Comparison of ENCODE assay signal across 14 cellular contexts in genomic region chr4:182367153-182367552, GRCh38.
DNase-seq lines count a peak whose midpoint lies in the region; ATAC-seq, FAIRE-seq and TF ChIP-seq lines count a peak whose summit lies in the region.
"Had no signal": no experiment of that assay in that cellular context is flagged by ENCODE, and none has a peak within 500 bp of the region (broad histone marks: within the 10 kb centered on the region; RNA-seq: fewer than 3 reads in every experiment).

No MANE protein-coding gene starts in this region.

- H4K20me1 ChIP-seq in smooth muscle cell (ENCODE audit: low read depth) (peaks cover 3% of the 10 kb centered on the region), PC-9 (ENCODE audit: insufficient read depth) (no peaks in the 10 kb centered on the region)

- no TSS peak for BruUV-seq in PC-9 (replicated peaks; lab: Mats Ljungman, UMichigan)

- H3K27me3 ChIP-seq in smooth muscle cell (ENCODE audit: low read depth) (no peaks in the 10 kb centered on the region), PC-9 (ENCODE audit: insufficient read depth, low read depth) (no peaks in the 10 kb centered on the region)
- H3K27me3 ChIP-seq: SJSA1 had no signal

- H3K27ac ChIP-seq in smooth muscle cell (ENCODE audit: low read depth): peak overlapping the region; percentile 32
- H3K27ac ChIP-seq in PC-9: no peak overlapping the region
- H3K27ac ChIP-seq: C4-2B, SJSA1 had no signal

- H3K9me3 ChIP-seq in smooth muscle cell (replicated peaks; ENCODE audit: low read depth): no peaks in the 10 kb centered on the region
- H3K9me3 ChIP-seq in PC-9 (ENCODE audit: insufficient read depth, low read depth): no peaks in the 10 kb centered on the region
- H3K9me3 ChIP-seq: SJSA1 had no signal

- peak overlapping the region; percentile 52 for H3K4me2 ChIP-seq in smooth muscle cell
- H3K4me2 ChIP-seq in PC-9: no peak overlapping the region

- no peaks in the 10 kb centered on the region for H3K9me2 ChIP-seq in PC-9 (ENCODE audit: insufficient read depth)

- TF ChIP-seq CTCF in smooth muscle cell (IDR thresholded peaks at IDR 0.05; ENCODE audit: borderline replicate concordance, insufficient read depth, poor library complexity, severe bottlenecking) (no peak), D721Med (IDR thresholded peaks at IDR 0.05; ENCODE audit: insufficient read depth, missing control alignments) (no peak), PC-9 (conservative IDR thresholded peaks at IDR 0.05) (no peak)

- peak; percentile 68 for DNase-seq in DMS79 treated with DMSO at 0.1 percent for 48 hours (lab: John Stamatoyannopoulos, UW)
- peak; percentile 2 for DNase-seq in NCI-H69 (lab: John Stamatoyannopoulos, UW)
- peak; percentile 5 for DNase-seq in globus pallidus (ENCODE audit: low spot score)
- no peak for DNase-seq in smooth muscle cell (lab: John Stamatoyannopoulos, UW; ENCODE audit: unreplicated experiment)
- no peak for DNase-seq in D721Med (ENCODE audit: insufficient read length, low spot score)
- DNase-seq in PC-9: no peak
- DNase-seq: COR-L47, H7, Kasumi-1, NCI-H1105, NCI-H1694 had no signal

- peak overlapping the region; percentile 1 for H3K4me3 ChIP-seq in smooth muscle cell
- no peak overlapping the region for H3K4me3 ChIP-seq in PC-9
- H3K4me3 ChIP-seq: SJSA1 had no signal

- H3F3A ChIP-seq in smooth muscle cell (ENCODE audit: low read depth) (peaks cover 17% of the 10 kb centered on the region), PC-9 (ENCODE audit: insufficient read depth, low read depth) (no peaks in the 10 kb centered on the region)

- intact Hi-C loops in PC-9 (cut with micrococcal nuclease; ENCODE audit: unreplicated experiment): no loop called here

- H2AFZ ChIP-seq in smooth muscle cell (ENCODE audit: low read depth): no peak overlapping the region
- H2AFZ ChIP-seq in PC-9: no peak overlapping the region

- FAIRE-seq in D721Med (lab: Jason Lieb, UNC): no peak

- H3K79me2 ChIP-seq in smooth muscle cell (ENCODE audit: low read depth): peaks cover 4% of the 10 kb centered on the region
- H3K79me2 ChIP-seq in PC-9 (ENCODE audit: low read depth): no peaks in the 10 kb centered on the region

- no peak for ATAC-seq in HG02571 (IDR thresholded peaks at IDR 0.05; ENCODE audit: unreplicated experiment)

- H3K4me1 ChIP-seq in smooth muscle cell (ENCODE audit: low read depth) (peaks cover 30% of the 10 kb centered on the region), PC-9 (replicated peaks; ENCODE audit: insufficient read depth) (no peaks in the 10 kb centered on the region)

- H3K36me3 ChIP-seq in smooth muscle cell (ENCODE audit: low read depth) (no peaks in the 10 kb centered on the region), PC-9 (ENCODE audit: low read depth) (no peaks in the 10 kb centered on the region)

- POLR2A ChIA-PET in PC-9 (lab: Charles Lee; ENCODE audit: unreplicated experiment): no interaction called here

- peak overlapping the region; percentile 20 for H3K9ac ChIP-seq in smooth muscle cell (ENCODE audit: low read depth)

- CTCF ChIA-PET in PC-9 (lab: Charles Lee): no interaction called here

- WGBS in smooth muscle cell (ENCODE audit: low lambda C conversion rate): 59% methylated on average over 13 of the region's 13 CpGs

Comparison
In these comparisons a context has a peak if more than half of its experiments do, and no peak if none do; other contexts are left out.
1. DNase-seq: peak in DMS79 treated with DMSO at 0.1 percent for 48 hours (single experiment), NCI-H69 (single experiment) and globus pallidus (single experiment); none in smooth muscle cell (single experiment), D721Med (single experiment) and PC-9 (0 of 2).